In the genomic region with DNA sequence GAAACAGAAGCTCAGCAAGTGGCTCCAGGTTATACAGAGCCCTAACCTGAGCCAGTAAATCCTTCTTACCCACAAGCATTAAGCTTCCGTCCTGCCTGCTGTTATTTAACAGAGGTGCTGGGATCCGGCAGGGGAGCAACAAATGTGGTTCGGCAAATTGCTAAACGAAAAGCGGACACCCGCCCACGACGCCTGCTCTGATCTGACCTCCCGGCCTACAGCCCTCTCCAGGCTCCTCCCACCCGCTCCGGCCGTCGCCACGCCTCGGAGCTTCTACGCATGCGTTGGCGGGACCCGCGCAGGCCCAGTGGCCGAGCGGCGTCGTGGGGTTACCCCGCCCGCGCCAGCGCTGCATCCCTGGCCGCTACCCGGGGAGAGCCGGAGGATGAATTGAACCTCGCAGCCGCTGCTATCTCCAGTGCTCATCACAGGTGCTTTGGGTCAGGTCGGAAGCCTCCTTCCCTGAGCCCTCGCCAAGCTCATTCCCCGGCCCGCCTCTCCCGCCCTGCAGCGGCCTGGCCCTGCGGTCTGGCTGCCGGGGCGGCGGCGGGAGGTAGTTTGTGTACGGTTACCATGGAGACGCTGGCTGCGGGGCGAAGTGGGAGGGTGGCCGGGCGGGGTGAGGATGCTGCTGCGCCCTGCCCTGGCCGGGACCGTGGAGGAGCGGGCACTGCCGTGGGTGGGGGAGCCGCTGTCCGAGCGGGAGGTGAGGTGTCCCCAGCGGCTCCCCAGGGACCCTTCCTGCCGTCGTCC, we compare ENCODE assay signal across 1 cellular context.
TF ChIP-seq lines count a peak whose summit lies in the region.

A gene with protein sequence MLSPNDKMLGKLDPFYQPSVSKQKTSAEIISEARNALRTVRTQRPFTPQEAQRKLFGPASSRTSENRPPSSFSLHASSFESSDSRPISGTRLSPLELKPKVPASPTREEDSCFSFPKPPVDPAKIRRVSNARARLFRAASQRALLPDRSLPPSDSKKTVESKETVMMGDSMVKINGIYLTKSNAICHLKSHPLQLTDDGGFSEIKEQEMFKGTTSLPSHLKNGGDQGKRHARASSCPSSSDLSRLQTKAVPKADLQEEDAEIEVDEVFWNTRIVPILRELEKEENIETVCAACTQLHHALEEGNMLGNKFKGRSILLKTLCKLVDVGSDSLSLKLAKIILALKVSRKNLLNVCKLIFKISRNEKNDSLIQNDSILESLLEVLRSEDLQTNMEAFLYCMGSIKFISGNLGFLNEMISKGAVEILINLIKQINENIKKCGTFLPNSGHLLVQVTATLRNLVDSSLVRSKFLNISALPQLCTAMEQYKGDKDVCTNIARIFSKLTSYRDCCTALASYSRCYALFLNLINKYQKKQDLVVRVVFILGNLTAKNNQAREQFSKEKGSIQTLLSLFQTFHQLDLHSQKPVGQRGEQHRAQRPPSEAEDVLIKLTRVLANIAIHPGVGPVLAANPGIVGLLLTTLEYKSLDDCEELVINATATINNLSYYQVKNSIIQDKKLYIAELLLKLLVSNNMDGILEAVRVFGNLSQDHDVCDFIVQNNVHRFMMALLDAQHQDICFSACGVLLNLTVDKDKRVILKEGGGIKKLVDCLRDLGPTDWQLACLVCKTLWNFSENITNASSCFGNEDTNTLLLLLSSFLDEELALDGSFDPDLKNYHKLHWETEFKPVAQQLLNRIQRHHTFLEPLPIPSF (plus strand): TSS at position 307 of the 753 bp plus-strand sequence. CDS start 5,846 bp downstream, outside the sequence.

TF ChIP-seq in HEK293, 187 proteins besides CTCF, POLR2A, EP300 and RAD21 (continued from another document and continues in another):
- TF ChIP-seq MEIS1 (CRISPR knock-in tag; IDR thresholded peaks at IDR 0.05; ENCODE audit: borderline replicate concordance): no peak
- no peak for TF ChIP-seq ZNF19 (tag by site-specific recombination; IDR thresholded peaks at IDR 0.05; ENCODE audit: low read depth)
- peak; percentile 87; the same call in 1 of the 2 replicates for TF ChIP-seq KLF8 (tag by site-specific recombination; IDR thresholded peaks at IDR 0.05)
- 0 out of 2 replicates have a peak, but pooled peaks have one; percentile 65 for TF ChIP-seq ZBTB10 (tag by site-specific recombination; IDR thresholded peaks at IDR 0.05)
- no peak for TF ChIP-seq OSR2 (tag by site-specific recombination; IDR thresholded peaks at IDR 0.05)
- TF ChIP-seq ZNF660 (tag by site-specific recombination; IDR thresholded peaks at IDR 0.05): no peak; the same call in 1 of the 2 replicates
- no peak for TF ChIP-seq ZNF677 (tag by site-specific recombination; IDR thresholded peaks at IDR 0.05)
- TF ChIP-seq ZNF768 (tag by site-specific recombination; IDR thresholded peaks at IDR 0.05): no peak
- peak; percentile 67; the same call in 1 of the 2 replicates for TF ChIP-seq KLF9 (tag by site-specific recombination; IDR thresholded peaks at IDR 0.05; ENCODE audit: low read depth)
- no peak for TF ChIP-seq ZNF391 (tag by site-specific recombination; IDR thresholded peaks at IDR 0.05; ENCODE audit: borderline replicate concordance, low read depth)
- peak; percentile 95 for TF ChIP-seq ZBTB20 (tag by site-specific recombination; IDR thresholded peaks at IDR 0.05)
- TF ChIP-seq ZNF223 (tag by site-specific recombination; IDR thresholded peaks at IDR 0.05): no peak
- peak; percentile 84 for TF ChIP-seq KLF1 (tag by site-specific recombination; IDR thresholded peaks at IDR 0.05)
- TF ChIP-seq ZBTB6 (tag by site-specific recombination; IDR thresholded peaks at IDR 0.05): peak; percentile 28; the same call in 1 of the 2 replicates
- no peak for TF ChIP-seq HOXA7 (CRISPR knock-in tag; IDR thresholded peaks at IDR 0.05; ENCODE audit: borderline replicate concordance)
- no peak for TF ChIP-seq ZSCAN16 (tag by site-specific recombination; IDR thresholded peaks at IDR 0.05)
- peak; percentile 82 for TF ChIP-seq ZNF341 (tag by site-specific recombination; IDR thresholded peaks at IDR 0.05; ENCODE audit: low read depth)
- no peak for TF ChIP-seq ZNF747 (tag by site-specific recombination; IDR thresholded peaks at IDR 0.05)
- TF ChIP-seq ZNF624 (tag by site-specific recombination; IDR thresholded peaks at IDR 0.05): no peak
- no peak for TF ChIP-seq ZNF658 (tag by site-specific recombination; IDR thresholded peaks at IDR 0.05)
- TF ChIP-seq ZNF121 (tag by site-specific recombination; IDR thresholded peaks at IDR 0.05): no peak
- no peak for TF ChIP-seq ZNF23 (tag by site-specific recombination; IDR thresholded peaks at IDR 0.05; ENCODE audit: borderline replicate concordance)
- TF ChIP-seq, protein P1, sequence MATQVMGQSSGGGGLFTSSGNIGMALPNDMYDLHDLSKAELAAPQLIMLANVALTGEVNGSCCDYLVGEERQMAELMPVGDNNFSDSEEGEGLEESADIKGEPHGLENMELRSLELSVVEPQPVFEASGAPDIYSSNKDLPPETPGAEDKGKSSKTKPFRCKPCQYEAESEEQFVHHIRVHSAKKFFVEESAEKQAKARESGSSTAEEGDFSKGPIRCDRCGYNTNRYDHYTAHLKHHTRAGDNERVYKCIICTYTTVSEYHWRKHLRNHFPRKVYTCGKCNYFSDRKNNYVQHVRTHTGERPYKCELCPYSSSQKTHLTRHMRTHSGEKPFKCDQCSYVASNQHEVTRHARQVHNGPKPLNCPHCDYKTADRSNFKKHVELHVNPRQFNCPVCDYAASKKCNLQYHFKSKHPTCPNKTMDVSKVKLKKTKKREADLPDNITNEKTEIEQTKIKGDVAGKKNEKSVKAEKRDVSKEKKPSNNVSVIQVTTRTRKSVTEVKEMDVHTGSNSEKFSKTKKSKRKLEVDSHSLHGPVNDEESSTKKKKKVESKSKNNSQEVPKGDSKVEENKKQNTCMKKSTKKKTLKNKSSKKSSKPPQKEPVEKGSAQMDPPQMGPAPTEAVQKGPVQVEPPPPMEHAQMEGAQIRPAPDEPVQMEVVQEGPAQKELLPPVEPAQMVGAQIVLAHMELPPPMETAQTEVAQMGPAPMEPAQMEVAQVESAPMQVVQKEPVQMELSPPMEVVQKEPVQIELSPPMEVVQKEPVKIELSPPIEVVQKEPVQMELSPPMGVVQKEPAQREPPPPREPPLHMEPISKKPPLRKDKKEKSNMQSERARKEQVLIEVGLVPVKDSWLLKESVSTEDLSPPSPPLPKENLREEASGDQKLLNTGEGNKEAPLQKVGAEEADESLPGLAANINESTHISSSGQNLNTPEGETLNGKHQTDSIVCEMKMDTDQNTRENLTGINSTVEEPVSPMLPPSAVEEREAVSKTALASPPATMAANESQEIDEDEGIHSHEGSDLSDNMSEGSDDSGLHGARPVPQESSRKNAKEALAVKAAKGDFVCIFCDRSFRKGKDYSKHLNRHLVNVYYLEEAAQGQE (tag by site-specific recombination; IDR thresholded peaks at IDR 0.05): peak; percentile 14; the same call in 1 of the 2 replicates
- TF ChIP-seq, protein P2, sequence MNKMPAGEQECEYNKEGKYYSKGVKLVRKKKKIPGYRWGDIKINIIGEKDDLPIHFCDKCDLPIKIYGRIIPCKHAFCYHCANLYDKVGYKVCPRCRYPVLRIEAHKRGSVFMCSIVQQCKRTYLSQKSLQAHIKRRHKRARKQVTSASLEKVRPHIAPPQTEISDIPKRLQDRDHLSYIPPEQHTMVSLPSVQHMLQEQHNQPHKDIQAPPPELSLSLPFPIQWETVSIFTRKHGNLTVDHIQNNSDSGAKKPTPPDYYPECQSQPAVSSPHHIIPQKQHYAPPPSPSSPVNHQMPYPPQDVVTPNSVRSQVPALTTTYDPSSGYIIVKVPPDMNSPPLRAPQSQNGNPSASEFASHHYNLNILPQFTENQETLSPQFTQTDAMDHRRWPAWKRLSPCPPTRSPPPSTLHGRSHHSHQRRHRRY (tag by site-specific recombination; IDR thresholded peaks at IDR 0.05): no peak
- TF ChIP-seq EGR2 (tag by site-specific recombination; IDR thresholded peaks at IDR 0.05; ENCODE audit: low read depth): peak; percentile 75
- TF ChIP-seq ZSCAN5A (tag by site-specific recombination; IDR thresholded peaks at IDR 0.05): no peak
- TF ChIP-seq ZNF211 (tag by site-specific recombination; IDR thresholded peaks at IDR 0.05; ENCODE audit: low read depth): no peak
- TF ChIP-seq ZNF174 (tag by site-specific recombination; IDR thresholded peaks at IDR 0.05): no peak
- no peak for TF ChIP-seq ZNF266 (tag by site-specific recombination; IDR thresholded peaks at IDR 0.05; ENCODE audit: low read depth)
- TF ChIP-seq, protein P3, sequence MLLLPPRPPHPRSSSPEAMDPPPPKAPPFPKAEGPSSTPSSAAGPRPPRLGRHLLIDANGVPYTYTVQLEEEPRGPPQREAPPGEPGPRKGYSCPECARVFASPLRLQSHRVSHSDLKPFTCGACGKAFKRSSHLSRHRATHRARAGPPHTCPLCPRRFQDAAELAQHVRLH (tag by site-specific recombination; IDR thresholded peaks at IDR 0.05): no peak
- TF ChIP-seq ZNF184 (tag by site-specific recombination; IDR thresholded peaks at IDR 0.05): no peak
- peak; percentile 81 for TF ChIP-seq BCL11B (tag by site-specific recombination; IDR thresholded peaks at IDR 0.05; ENCODE audit: low read depth)
- TF ChIP-seq ZNF311 (tag by site-specific recombination; IDR thresholded peaks at IDR 0.05; ENCODE audit: borderline replicate concordance): no peak
- no peak for TF ChIP-seq ZNF510 (tag by site-specific recombination; IDR thresholded peaks at IDR 0.05; ENCODE audit: insufficient replicate concordance)
- TF ChIP-seq ZBTB48 (tag by site-specific recombination; IDR thresholded peaks at IDR 0.05): peak; percentile 70; the same call in 1 of the 2 replicates
- no peak for TF ChIP-seq ZNF530 (tag by site-specific recombination; IDR thresholded peaks at IDR 0.05; ENCODE audit: low read depth)
- no peak for TF ChIP-seq HOXC10 (CRISPR knock-in tag; IDR thresholded peaks at IDR 0.05)
- no peak for TF ChIP-seq TSHZ1 (tag by site-specific recombination; IDR thresholded peaks at IDR 0.05; ENCODE audit: borderline replicate concordance)
- TF ChIP-seq REPIN1 (tag by site-specific recombination; IDR thresholded peaks at IDR 0.05; ENCODE audit: low read depth): 0 out of 2 replicates have a peak, but pooled peaks have one; percentile 68
